ENCODE assay signal across 8 cellular contexts in genomic region chr11:8092587-8093424, GRCh38. TPM values are rescaled to one million over a fixed set of nuclear protein-coding genes. Genes with fewer than 3 reads are reported as not detected.
A peak's percentile ranks its signal among the peaks of the same experiment; 100 is the strongest.
DNase-seq lines count a peak whose midpoint lies in the region; ATAC-seq and TF ChIP-seq lines count a peak whose summit lies in the region.

No MANE protein-coding gene starts in this region.

- peaks cover 4% of the 10 kb centered on the region for H3K36me3 Mint-ChIP-seq in osteocyte (ENCODE audit: unreplicated experiment)

- H3K4me1 Mint-ChIP-seq in osteocyte (ENCODE audit: unreplicated experiment), result peaks cover 4% of the 10 kb centered on the region

- no peak overlapping the region for H3K27ac Mint-ChIP-seq in osteocyte (ENCODE audit: unreplicated experiment)

- no peaks in the 10 kb centered on the region for H3K27me3 Mint-ChIP-seq in osteocyte (ENCODE audit: unreplicated experiment)

- no peaks in the 10 kb centered on the region for H3K4me1 ChIP-seq in effector memory CD4-positive, alpha-beta T cell (ENCODE audit: control insufficient read depth, insufficient read depth, low read length, poor library complexity, severe bottlenecking)

- no peaks in the 10 kb centered on the region for H3K36me3 ChIP-seq in effector memory CD4-positive, alpha-beta T cell (ENCODE audit: control insufficient read depth, insufficient read depth, low read length)

- no peaks in the 10 kb centered on the region for H3K27me3 ChIP-seq in effector memory CD4-positive, alpha-beta T cell (replicated peaks; ENCODE audit: control insufficient read depth, insufficient read depth, low read length, poor library complexity, severe bottlenecking)

- in situ Hi-C loops in ACHN (cut with HindIII; ENCODE audit: low pct_ligation_motif_present, low pct_unique_long_range_greater_than_20kb, low sequenced_read_pairs), result no loop called here

- no peak overlapping the region for H3K4me3 ChIP-seq in fibroblast of pulmonary artery (replicated peaks; ENCODE audit: low read depth, low read length)
- no peak overlapping the region for H3K4me3 ChIP-seq in effector memory CD4-positive, alpha-beta T cell (ENCODE audit: insufficient read depth, low read depth, low read length, poor library complexity, severe bottlenecking)

- H3K9me3 Mint-ChIP-seq in osteocyte (ENCODE audit: unreplicated experiment), result no peaks in the 10 kb centered on the region

- H3K4me3 Mint-ChIP-seq in osteocyte (ENCODE audit: unreplicated experiment), result no peak overlapping the region

- no peaks in the 10 kb centered on the region for H3K9me3 ChIP-seq in effector memory CD4-positive, alpha-beta T cell (ENCODE audit: control insufficient read depth, low read length)

- TF ChIP-seq CTCF in fibroblast of pulmonary artery (IDR thresholded peaks at IDR 0.05; ENCODE audit: low read length, missing control alignments) (peak; percentile 76), osteocyte (IDR thresholded peaks at IDR 0.05) (peak; percentile 66)

- no peak overlapping the region for H3K27ac ChIP-seq in effector memory CD4-positive, alpha-beta T cell (ENCODE audit: insufficient read depth, low read length, poor library complexity, severe bottlenecking)

- ATAC-seq in GM18498 (IDR thresholded peaks at IDR 0.05; ENCODE audit: unreplicated experiment) (peak; percentile 67), HG02943 (IDR thresholded peaks at IDR 0.05; ENCODE audit: low read depth, unreplicated experiment) (peak; percentile 62)

- peak; percentile 62 for DNase-seq in ACHN
- peak; percentile 48 for DNase-seq in NCI-H2196 (lab: John Stamatoyannopoulos, UW; ENCODE audit: unreplicated experiment)
- DNase-seq in activated CD4-positive, alpha-beta T cell treated with anti-CD3 and anti-CD28 coated beads, Interleukin-2, amount 50 U/mL, for 48 hours, result peak; percentile 63 to 75
- peak; percentile 72 for DNase-seq in fibroblast of pulmonary artery (ENCODE audit: low read depth)
- DNase-seq in osteocyte (ENCODE audit: extremely low spot score, unreplicated experiment), result no peak
- DNase-seq in effector memory CD4-positive, alpha-beta T cell, result no peak

RNA-seq across cellular contexts. Expression of gene TUB, which starts 11.8 kb away (rescaled TPM):
- 7.8 and 8.7 TPM in 2 replicates for total RNA-seq in osteocyte

Comparison
In these comparisons a context has a peak if more than half of its experiments do, and no peak if none do; other contexts are left out.
1. DNase-seq: peak in ACHN (single experiment), NCI-H2196 (single experiment), activated CD4-positive, alpha-beta T cell treated with anti-CD3 and anti-CD28 coated beads, Interleukin-2, amount 50 U/mL, for 48 hours (2 of 2) and fibroblast of pulmonary artery (single experiment); none in osteocyte (single experiment) and effector memory CD4-positive, alpha-beta T cell (0 of 3).